In the genomic region with DNA sequence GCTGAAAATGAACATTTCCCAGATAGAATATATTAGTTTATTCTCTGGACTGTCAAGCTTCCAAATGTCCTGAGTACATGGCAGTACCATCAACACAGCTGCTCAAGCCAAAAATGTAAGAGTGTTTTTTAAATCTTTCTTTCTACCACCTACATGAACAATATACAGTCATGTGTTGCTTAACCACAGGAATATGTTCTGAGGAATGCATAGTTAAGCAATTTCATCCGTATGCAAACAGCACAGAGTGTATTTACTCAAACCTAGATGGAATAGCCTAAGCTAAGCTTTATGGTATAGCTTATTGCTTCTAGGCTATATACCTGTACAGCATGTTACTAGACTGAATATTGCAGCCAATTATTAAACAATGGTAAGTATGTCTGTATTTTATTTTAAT, we compare ENCODE assay signal across 23 cellular contexts.
DNase-seq lines count a peak whose midpoint lies in the region; ATAC-seq, FAIRE-seq and TF ChIP-seq lines count a peak whose summit lies in the region.
"Had no signal": no experiment of that assay in that cellular context is flagged by ENCODE, and none has a peak within 500 bp of the region (broad histone marks: within the 10 kb centered on the region; RNA-seq: fewer than 3 reads in every experiment).

No MANE protein-coding gene starts in this region.

- DNase-seq in H54 (ENCODE audit: insufficient read length, low spot score) (no peak), adipocyte (ENCODE audit: low read depth) (peak; percentile 78), fibroblast of mammary gland (ENCODE audit: low read depth) (peak; percentile 47), renal cortical epithelial cell (ENCODE audit: low read depth) (peak; percentile 15), hypothalamus (lab: John Stamatoyannopoulos, UW) (no peak), small intestine (no peak)
- DNase-seq: activated CD4-positive, alpha-beta T cell treated with anti-CD3 and anti-CD28 coated beads, Interleukin-2, amount 10 ng/mL, durations not matched to agents 7 days and 5 days; activated CD8-positive, alpha-beta memory T cell treated with anti-CD3 and anti-CD28 coated beads, Interleukin-2, amount 10 ng/mL, durations not matched to agents 7 days and 5 days; CD4-positive, alpha-beta memory T cell; immature natural killer cell; mucosa of descending colon; NCI-H1417 treated with DMSO at 0.1 percent for 48 hours; nephron progenitor cell; posterior cingulate gyrus; SK-N-SH; substantia nigra; WERI-Rb-1 had no signal

- no peak for TF ChIP-seq CTCF in fibroblast of mammary gland (conservative IDR thresholded peaks at IDR 0.05; ENCODE audit: control insufficient read depth, insufficient read depth, low read depth, low read length)

- no peak for TF ChIP-seq POLR2A in H54 (IDR thresholded peaks at IDR 0.05; ENCODE audit: low read depth, low read length)

- 26 to 63% (median 29%) methylated on average over 1 of the region's 1 CpG for WGBS in small intestine, 3 donors

- no peak overlapping the region for H3K27ac ChIP-seq in small intestine (ENCODE audit: low read depth in 1 of 2, low read length in 1 of 2)
- H3K27ac ChIP-seq: WERI-Rb-1 had no signal

- H3K4me3 ChIP-seq in adipocyte (ENCODE audit: low read length): no peak overlapping the region
- no peak overlapping the region for H3K4me3 ChIP-seq in fibroblast of mammary gland (ENCODE audit: control insufficient read depth, low read depth, low read length)
- H3K4me3 ChIP-seq in small intestine (ENCODE audit: low read depth in 1 of 2, low read length in 2 of 2): no peak overlapping the region
- H3K4me3 ChIP-seq: GM12878, GM23338, mucosa of descending colon had no signal

- no peaks in the 10 kb centered on the region for H3K36me3 ChIP-seq in adipocyte (ENCODE audit: control insufficient read depth, insufficient read depth, low read length, severe bottlenecking)
- no peaks in the 10 kb centered on the region for H3K36me3 ChIP-seq in small intestine (ENCODE audit: control insufficient read depth in 2 of 2, insufficient read depth in 2 of 2, low read length in 2 of 2)
- H3K36me3 ChIP-seq: WERI-Rb-1 had no signal

- H3K9ac ChIP-seq in adipocyte (ENCODE audit: low read length): no peak overlapping the region
- H3K9ac ChIP-seq: SK-N-SH had no signal

- H3K9me3 ChIP-seq in adipocyte (ENCODE audit: control insufficient read depth, low read length): no peaks in the 10 kb centered on the region
- H3K9me3 ChIP-seq in small intestine (ENCODE audit: control insufficient read depth, low read depth): no peaks in the 10 kb centered on the region
- H3K9me3 ChIP-seq: mucosa of descending colon, SK-N-SH had no signal

- H3K27me3 ChIP-seq in adipocyte (replicated peaks; ENCODE audit: control insufficient read depth, insufficient read depth, low read length) (no peaks in the 10 kb centered on the region), small intestine (ENCODE audit: control insufficient read depth in 2 of 2, insufficient read depth in 2 of 2, low read length in 2 of 2) (no peaks in the 10 kb centered on the region)

- H3K4me1 ChIP-seq in adipocyte (ENCODE audit: control insufficient read depth, insufficient read depth, low read length) (peaks cover 5% of the 10 kb centered on the region), small intestine (ENCODE audit: control insufficient read depth in 2 of 2, insufficient read depth in 1 of 2, low read depth in 1 of 2, low read length in 1 of 2) (no peaks in the 10 kb centered on the region)

- FAIRE-seq in H54 (lab: Jason Lieb, UNC) (peak; percentile 53), small intestine (lab: Jason Lieb, UNC) (no peak)
- FAIRE-seq: colon, GM12878, urothelium cell line had no signal

- ATAC-seq in HG02885 (IDR thresholded peaks at IDR 0.05; ENCODE audit: poor library complexity, unreplicated experiment): no peak
- ATAC-seq: activated CD8-positive, alpha-beta memory T cell treated with anti-CD3 and anti-CD28 coated beads, Interleukin-2, amount 10 ng/mL, durations not matched to agents 7 days and 5 days; activated naive CD4-positive, alpha-beta T cell treated with anti-CD3 and anti-CD28 coated beads, Interleukin-2, amount 50 U/mL, for 72 hours; GM12878; GM23338; mucosa of descending colon had no signal

Comparison
In these comparisons a context has a peak if more than half of its experiments do, and no peak if none do; other contexts are left out.
1. DNase-seq: peak in adipocyte (single experiment), fibroblast of mammary gland (single experiment) and renal cortical epithelial cell (single experiment); none in H54 (single experiment), hypothalamus (0 of 51) and small intestine (single experiment).